2 cellular contexts compared by ENCODE assay signal in the genomic region with DNA sequence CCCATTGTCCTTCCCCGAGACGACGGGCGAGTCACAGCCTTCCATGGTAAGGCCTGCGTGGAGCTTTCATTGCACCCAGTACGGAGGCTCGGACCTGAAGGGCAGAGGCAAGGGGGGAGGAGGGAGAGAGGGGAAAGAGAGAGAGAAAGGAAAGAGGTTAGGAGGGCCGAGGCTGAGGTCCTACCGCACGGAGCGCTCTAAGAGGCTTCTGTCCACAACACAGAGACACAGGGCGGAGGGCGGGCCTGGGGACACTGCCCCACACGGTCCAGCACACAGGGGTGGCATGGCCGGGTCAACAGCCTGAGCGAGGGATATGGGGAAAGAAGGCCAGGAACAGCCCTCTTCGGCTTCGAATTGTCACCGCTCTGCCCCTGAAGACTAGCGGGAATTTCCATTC.
TF ChIP-seq lines count a peak whose summit lies in the region.

No MANE protein-coding gene starts in this region.

TF ChIP-seq in H1, 55 proteins besides CTCF, POLR2A, EP300 and RAD21:
- no peak for TF ChIP-seq PHF8 (conservative IDR thresholded peaks at IDR 0.05; ENCODE audit: low read depth, low read length)
- TF ChIP-seq ZNF274 (IDR thresholded peaks at IDR 0.05; ENCODE audit: borderline replicate concordance, extremely low read depth, low read length): no peak
- TF ChIP-seq CREB1 (IDR thresholded peaks at IDR 0.05): no peak
- TF ChIP-seq SP2 (IDR thresholded peaks at IDR 0.05; ENCODE audit: low read length): no peak

TF ChIP-seq in WTC11, 78 proteins besides CTCF, POLR2A, EP300 and RAD21:
- TF ChIP-seq NFYB (CRISPR knock-in tag; conservative IDR thresholded peaks at IDR 0.05; ENCODE audit: low read depth): no peak
- no peak for TF ChIP-seq FOXP1 (CRISPR knock-in tag; IDR thresholded peaks at IDR 0.05; ENCODE audit: borderline replicate concordance)
- no peak for TF ChIP-seq GRHL2 (CRISPR knock-in tag; IDR thresholded peaks at IDR 0.05; ENCODE audit: insufficient replicate concordance, severe bottlenecking)
- no peak for TF ChIP-seq ZNF317 (CRISPR knock-in tag; IDR thresholded peaks at IDR 0.05; ENCODE audit: borderline replicate concordance, low read depth)
- TF ChIP-seq ESRRA (CRISPR knock-in tag; IDR thresholded peaks at IDR 0.05; ENCODE audit: borderline replicate concordance): no peak
- TF ChIP-seq CREB1 (CRISPR knock-in tag; IDR thresholded peaks at IDR 0.05): no peak
- no peak for TF ChIP-seq TCF7 (CRISPR knock-in tag; IDR thresholded peaks at IDR 0.05; ENCODE audit: low read depth)
- no peak for TF ChIP-seq SOX15 (CRISPR knock-in tag; IDR thresholded peaks at IDR 0.05)
- TF ChIP-seq ZNF138 (CRISPR knock-in tag; conservative IDR thresholded peaks at IDR 0.05): no peak
- TF ChIP-seq CBFB (CRISPR knock-in tag; IDR thresholded peaks at IDR 0.05; ENCODE audit: low read depth): no peak
- no peak for TF ChIP-seq IRF1 (CRISPR knock-in tag; IDR thresholded peaks at IDR 0.05)
- TF ChIP-seq, protein P1, sequence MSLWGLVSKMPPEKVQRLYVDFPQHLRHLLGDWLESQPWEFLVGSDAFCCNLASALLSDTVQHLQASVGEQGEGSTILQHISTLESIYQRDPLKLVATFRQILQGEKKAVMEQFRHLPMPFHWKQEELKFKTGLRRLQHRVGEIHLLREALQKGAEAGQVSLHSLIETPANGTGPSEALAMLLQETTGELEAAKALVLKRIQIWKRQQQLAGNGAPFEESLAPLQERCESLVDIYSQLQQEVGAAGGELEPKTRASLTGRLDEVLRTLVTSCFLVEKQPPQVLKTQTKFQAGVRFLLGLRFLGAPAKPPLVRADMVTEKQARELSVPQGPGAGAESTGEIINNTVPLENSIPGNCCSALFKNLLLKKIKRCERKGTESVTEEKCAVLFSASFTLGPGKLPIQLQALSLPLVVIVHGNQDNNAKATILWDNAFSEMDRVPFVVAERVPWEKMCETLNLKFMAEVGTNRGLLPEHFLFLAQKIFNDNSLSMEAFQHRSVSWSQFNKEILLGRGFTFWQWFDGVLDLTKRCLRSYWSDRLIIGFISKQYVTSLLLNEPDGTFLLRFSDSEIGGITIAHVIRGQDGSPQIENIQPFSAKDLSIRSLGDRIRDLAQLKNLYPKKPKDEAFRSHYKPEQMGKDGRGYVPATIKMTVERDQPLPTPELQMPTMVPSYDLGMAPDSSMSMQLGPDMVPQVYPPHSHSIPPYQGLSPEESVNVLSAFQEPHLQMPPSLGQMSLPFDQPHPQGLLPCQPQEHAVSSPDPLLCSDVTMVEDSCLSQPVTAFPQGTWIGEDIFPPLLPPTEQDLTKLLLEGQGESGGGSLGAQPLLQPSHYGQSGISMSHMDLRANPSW (CRISPR knock-in tag; conservative IDR thresholded peaks at IDR 0.05; ENCODE audit: low read depth): no peak
- TF ChIP-seq EMX1 (CRISPR knock-in tag; IDR thresholded peaks at IDR 0.05): no peak
TF ChIP-seq in WTC11: peak in this region for 0.
